ENCODE assay signal across 1 cellular context in the genomic region with DNA sequence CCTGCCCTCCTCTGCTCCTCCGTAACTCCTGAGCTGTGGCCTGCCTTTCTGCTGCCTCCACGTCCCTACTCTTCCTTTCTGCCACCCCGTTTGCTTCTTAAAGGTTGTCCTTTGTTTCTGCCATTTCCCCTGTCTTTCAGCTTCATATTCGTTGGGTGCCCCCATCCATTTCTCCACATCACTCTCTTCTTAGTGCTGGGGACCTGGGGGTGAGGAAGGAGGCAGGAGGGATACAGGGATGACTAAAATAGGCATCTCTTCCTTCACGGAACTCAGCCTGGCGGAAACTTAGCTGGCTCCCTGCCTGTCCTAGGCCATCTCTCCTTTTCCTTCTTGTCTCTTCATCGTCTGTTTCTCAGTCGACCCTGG.
TF ChIP-seq lines count a peak whose summit lies in the region.

No MANE protein-coding gene starts in this region.

TF ChIP-seq in SK-N-SH, 30 proteins besides CTCF, POLR2A, EP300 and RAD21 (continued from another document):
- TF ChIP-seq, protein P1, sequence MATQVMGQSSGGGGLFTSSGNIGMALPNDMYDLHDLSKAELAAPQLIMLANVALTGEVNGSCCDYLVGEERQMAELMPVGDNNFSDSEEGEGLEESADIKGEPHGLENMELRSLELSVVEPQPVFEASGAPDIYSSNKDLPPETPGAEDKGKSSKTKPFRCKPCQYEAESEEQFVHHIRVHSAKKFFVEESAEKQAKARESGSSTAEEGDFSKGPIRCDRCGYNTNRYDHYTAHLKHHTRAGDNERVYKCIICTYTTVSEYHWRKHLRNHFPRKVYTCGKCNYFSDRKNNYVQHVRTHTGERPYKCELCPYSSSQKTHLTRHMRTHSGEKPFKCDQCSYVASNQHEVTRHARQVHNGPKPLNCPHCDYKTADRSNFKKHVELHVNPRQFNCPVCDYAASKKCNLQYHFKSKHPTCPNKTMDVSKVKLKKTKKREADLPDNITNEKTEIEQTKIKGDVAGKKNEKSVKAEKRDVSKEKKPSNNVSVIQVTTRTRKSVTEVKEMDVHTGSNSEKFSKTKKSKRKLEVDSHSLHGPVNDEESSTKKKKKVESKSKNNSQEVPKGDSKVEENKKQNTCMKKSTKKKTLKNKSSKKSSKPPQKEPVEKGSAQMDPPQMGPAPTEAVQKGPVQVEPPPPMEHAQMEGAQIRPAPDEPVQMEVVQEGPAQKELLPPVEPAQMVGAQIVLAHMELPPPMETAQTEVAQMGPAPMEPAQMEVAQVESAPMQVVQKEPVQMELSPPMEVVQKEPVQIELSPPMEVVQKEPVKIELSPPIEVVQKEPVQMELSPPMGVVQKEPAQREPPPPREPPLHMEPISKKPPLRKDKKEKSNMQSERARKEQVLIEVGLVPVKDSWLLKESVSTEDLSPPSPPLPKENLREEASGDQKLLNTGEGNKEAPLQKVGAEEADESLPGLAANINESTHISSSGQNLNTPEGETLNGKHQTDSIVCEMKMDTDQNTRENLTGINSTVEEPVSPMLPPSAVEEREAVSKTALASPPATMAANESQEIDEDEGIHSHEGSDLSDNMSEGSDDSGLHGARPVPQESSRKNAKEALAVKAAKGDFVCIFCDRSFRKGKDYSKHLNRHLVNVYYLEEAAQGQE (IDR thresholded peaks at IDR 0.05; ENCODE audit: low read depth, low read length): no peak
- no peak for TF ChIP-seq POLR2AphosphoS5 (IDR thresholded peaks at IDR 0.05; ENCODE audit: low read depth, low read length)
- TF ChIP-seq, protein P2, sequence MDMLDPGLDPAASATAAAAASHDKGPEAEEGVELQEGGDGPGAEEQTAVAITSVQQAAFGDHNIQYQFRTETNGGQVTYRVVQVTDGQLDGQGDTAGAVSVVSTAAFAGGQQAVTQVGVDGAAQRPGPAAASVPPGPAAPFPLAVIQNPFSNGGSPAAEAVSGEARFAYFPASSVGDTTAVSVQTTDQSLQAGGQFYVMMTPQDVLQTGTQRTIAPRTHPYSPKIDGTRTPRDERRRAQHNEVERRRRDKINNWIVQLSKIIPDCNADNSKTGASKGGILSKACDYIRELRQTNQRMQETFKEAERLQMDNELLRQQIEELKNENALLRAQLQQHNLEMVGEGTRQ (IDR thresholded peaks at IDR 0.05; ENCODE audit: borderline replicate concordance, low read depth, low read length): no peak
- TF ChIP-seq, protein P3, sequence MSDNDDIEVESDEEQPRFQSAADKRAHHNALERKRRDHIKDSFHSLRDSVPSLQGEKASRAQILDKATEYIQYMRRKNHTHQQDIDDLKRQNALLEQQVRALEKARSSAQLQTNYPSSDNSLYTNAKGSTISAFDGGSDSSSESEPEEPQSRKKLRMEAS (IDR thresholded peaks at IDR 0.05; ENCODE audit: low read depth): no peak
- TF ChIP-seq RFX5 (IDR thresholded peaks at IDR 0.05; ENCODE audit: low read length): no peak
- no peak for TF ChIP-seq FOSL2 (IDR thresholded peaks at IDR 0.05; ENCODE audit: borderline replicate concordance, low read depth)
- TF ChIP-seq CHD2 (IDR thresholded peaks at IDR 0.05; ENCODE audit: low read length, partially characterized antibody): no peak
- TF ChIP-seq, protein P4, sequence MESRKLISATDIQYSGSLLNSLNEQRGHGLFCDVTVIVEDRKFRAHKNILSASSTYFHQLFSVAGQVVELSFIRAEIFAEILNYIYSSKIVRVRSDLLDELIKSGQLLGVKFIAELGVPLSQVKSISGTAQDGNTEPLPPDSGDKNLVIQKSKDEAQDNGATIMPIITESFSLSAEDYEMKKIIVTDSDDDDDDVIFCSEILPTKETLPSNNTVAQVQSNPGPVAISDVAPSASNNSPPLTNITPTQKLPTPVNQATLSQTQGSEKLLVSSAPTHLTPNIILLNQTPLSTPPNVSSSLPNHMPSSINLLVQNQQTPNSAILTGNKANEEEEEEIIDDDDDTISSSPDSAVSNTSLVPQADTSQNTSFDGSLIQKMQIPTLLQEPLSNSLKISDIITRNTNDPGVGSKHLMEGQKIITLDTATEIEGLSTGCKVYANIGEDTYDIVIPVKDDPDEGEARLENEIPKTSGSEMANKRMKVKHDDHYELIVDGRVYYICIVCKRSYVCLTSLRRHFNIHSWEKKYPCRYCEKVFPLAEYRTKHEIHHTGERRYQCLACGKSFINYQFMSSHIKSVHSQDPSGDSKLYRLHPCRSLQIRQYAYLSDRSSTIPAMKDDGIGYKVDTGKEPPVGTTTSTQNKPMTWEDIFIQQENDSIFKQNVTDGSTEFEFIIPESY (IDR thresholded peaks at IDR 0.05; ENCODE audit: borderline replicate concordance, low read depth): no peak
- TF ChIP-seq, protein P5, sequence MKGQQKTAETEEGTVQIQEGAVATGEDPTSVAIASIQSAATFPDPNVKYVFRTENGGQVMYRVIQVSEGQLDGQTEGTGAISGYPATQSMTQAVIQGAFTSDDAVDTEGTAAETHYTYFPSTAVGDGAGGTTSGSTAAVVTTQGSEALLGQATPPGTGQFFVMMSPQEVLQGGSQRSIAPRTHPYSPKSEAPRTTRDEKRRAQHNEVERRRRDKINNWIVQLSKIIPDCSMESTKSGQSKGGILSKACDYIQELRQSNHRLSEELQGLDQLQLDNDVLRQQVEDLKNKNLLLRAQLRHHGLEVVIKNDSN (IDR thresholded peaks at IDR 0.05; ENCODE audit: borderline replicate concordance, low read depth): no peak
- no peak for TF ChIP-seq JUND (IDR thresholded peaks at IDR 0.05)
